ENCODE assay signal across 16 cellular contexts in the genomic region with DNA sequence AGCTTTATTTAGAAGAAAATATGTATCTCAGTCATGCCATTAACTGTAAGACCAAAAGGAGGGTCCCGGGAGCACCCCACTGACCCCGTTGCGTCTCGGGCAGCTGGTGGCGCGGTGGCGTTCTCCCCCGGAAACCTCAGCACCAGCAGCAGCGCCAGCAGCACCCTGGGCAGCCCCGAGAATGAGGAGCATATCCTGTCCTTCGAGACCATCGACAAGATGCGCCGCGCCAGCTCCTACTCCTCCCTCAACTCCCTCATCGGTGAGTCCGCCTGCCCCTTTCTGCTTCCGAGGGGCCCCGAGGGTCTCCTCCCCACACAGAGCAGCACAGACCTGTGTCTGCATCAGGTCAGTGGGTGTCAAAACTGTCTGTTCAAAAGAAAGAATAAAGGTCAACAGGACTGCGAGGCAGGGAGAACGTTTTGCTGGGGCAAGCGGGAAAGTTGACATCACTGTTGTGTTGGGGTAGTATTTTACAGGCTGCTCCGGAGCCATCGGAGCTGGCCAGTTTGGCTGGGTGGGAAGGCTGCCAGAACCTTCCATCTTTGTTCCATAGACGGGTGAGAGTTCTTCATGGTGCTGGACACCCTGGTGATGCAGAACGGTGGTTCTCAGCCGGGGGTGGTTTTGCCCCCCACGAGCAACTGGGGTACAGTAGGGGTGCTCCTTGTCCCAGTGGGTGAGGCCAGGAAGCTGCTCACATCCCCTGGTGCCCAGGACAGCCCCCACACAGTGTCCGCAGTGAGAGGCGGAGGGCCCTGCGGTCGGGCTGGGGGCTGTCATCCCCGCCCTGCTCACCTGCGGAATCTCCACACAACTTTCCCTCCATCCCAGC.
DNase-seq lines count a peak whose midpoint lies in the region; ATAC-seq and TF ChIP-seq lines count a peak whose summit lies in the region.
"Had no signal": no experiment of that assay in that cellular context is flagged by ENCODE, and none has a peak within 500 bp of the region (broad histone marks: within the 10 kb centered on the region; RNA-seq: fewer than 3 reads in every experiment).

No MANE protein-coding gene starts in this region.

- no peak overlapping the region for H3K4me3 ChIP-seq in osteoblast (ENCODE audit: insufficient read depth, low read length)
- H3K4me3 ChIP-seq: breast epithelium, psoas muscle had no signal

- CTCF ChIA-PET in activated CD4-positive, alpha-beta T cell treated with anti-CD3 and anti-CD28 coated beads for 36 hours (lab: Charles Lee), result interaction anchor here (0.7 to 1.5 kb wide), 2 partner anchors 119 to 285 kb away, joined by 3 to 4 read pairs; no protein-coding TSS in a partner anchor

- peak overlapping the region; percentile 72 for H3K4me3 Mint-ChIP-seq in activated CD4-positive, alpha-beta T cell treated with anti-CD3 and anti-CD28 coated beads for 36 hours
- no peak overlapping the region for H3K4me3 Mint-ChIP-seq in HFFc6
- peak overlapping the region; percentile 78 for H3K4me3 Mint-ChIP-seq in activated naive CD8-positive, alpha-beta T cell treated with anti-CD3 and anti-CD28 coated beads, Interleukin-2, amount 50 U/mL, for 24 hours
- H3K4me3 Mint-ChIP-seq: WTC11 had no signal

- no peaks in the 10 kb centered on the region for H4K20me1 ChIP-seq in osteoblast (ENCODE audit: insufficient read depth, low read length)

- H3K27ac ChIP-seq in osteoblast (ENCODE audit: low read depth, low read length), result peak overlapping the region; percentile 100
- H3K27ac ChIP-seq: breast epithelium, psoas muscle had no signal

- no peaks in the 10 kb centered on the region for H3K9me3 Mint-ChIP-seq in activated CD4-positive, alpha-beta T cell treated with anti-CD3 and anti-CD28 coated beads for 36 hours (ENCODE audit: low read depth)
- no peaks in the 10 kb centered on the region for H3K9me3 Mint-ChIP-seq in HFFc6
- H3K9me3 Mint-ChIP-seq in activated naive CD8-positive, alpha-beta T cell treated with anti-CD3 and anti-CD28 coated beads, Interleukin-2, amount 50 U/mL, for 24 hours, result no peaks in the 10 kb centered on the region
- H3K9me3 Mint-ChIP-seq: WTC11 had no signal

- peaks cover 91% of the 10 kb centered on the region for H3K36me3 Mint-ChIP-seq in activated CD4-positive, alpha-beta T cell treated with anti-CD3 and anti-CD28 coated beads for 36 hours (ENCODE audit: low read depth)
- peaks cover 46% of the 10 kb centered on the region for H3K36me3 Mint-ChIP-seq in HFFc6 (ENCODE audit: low read depth)
- peaks cover 63% of the 10 kb centered on the region for H3K36me3 Mint-ChIP-seq in activated naive CD8-positive, alpha-beta T cell treated with anti-CD3 and anti-CD28 coated beads, Interleukin-2, amount 50 U/mL, for 24 hours (ENCODE audit: low read depth)
- H3K36me3 Mint-ChIP-seq: WTC11 had no signal

- H3K79me2 ChIP-seq in osteoblast (ENCODE audit: insufficient read depth, low read length), result no peaks in the 10 kb centered on the region

- ATAC-seq in activated CD4-positive, alpha-beta T cell treated with anti-CD3 and anti-CD28 coated beads for 36 hours, result no peak
- ATAC-seq in activated naive CD8-positive, alpha-beta T cell treated with anti-CD3 and anti-CD28 coated beads, Interleukin-2, amount 50 U/mL, for 24 hours, result no peak
- ATAC-seq in GM19452 (IDR thresholded peaks at IDR 0.05; ENCODE audit: unreplicated experiment) (no peak), HG02571 (IDR thresholded peaks at IDR 0.05; ENCODE audit: unreplicated experiment) (no peak)
- ATAC-seq: WTC11 had no signal

- peaks cover 29% of the 10 kb centered on the region for H3K4me1 ChIP-seq in osteoblast (ENCODE audit: insufficient read depth, low read length)
- H3K4me1 ChIP-seq: breast epithelium, psoas muscle had no signal

- H2AFZ ChIP-seq in osteoblast (ENCODE audit: low read length), result no peak overlapping the region

- intact Hi-C loops in activated CD4-positive, alpha-beta T cell treated with anti-CD3 and anti-CD28 coated beads for 36 hours (cut with DNase I, micrococcal nuclease), result loop anchor here (2.0 to 10.0 kb wide), 5 partner anchors 102 to 637 kb away; no protein-coding TSS in a partner anchor

- peaks cover 81% of the 10 kb centered on the region for H3K4me1 Mint-ChIP-seq in activated CD4-positive, alpha-beta T cell treated with anti-CD3 and anti-CD28 coated beads for 36 hours
- peaks cover 31% of the 10 kb centered on the region for H3K4me1 Mint-ChIP-seq in HFFc6 (ENCODE audit: low read depth)
- peaks cover 88% of the 10 kb centered on the region for H3K4me1 Mint-ChIP-seq in activated naive CD8-positive, alpha-beta T cell treated with anti-CD3 and anti-CD28 coated beads, Interleukin-2, amount 50 U/mL, for 24 hours
- H3K4me1 Mint-ChIP-seq: WTC11 had no signal

- no peak for TF ChIP-seq CTCF in HFFc6 (IDR thresholded peaks at IDR 0.05)
- TF ChIP-seq CTCF in osteoblast (IDR thresholded peaks at IDR 0.05; ENCODE audit: extremely low read depth, low read depth, low read length), result no peak

- H3K4me2 ChIP-seq in osteoblast (ENCODE audit: insufficient read depth, low read length), result no peak overlapping the region

- no peaks in the 10 kb centered on the region for H3K27me3 Mint-ChIP-seq in activated CD4-positive, alpha-beta T cell treated with anti-CD3 and anti-CD28 coated beads for 36 hours
- H3K27me3 Mint-ChIP-seq in HFFc6 (ENCODE audit: insufficient read depth), result peaks cover 4% of the 10 kb centered on the region
- H3K27me3 Mint-ChIP-seq in activated naive CD8-positive, alpha-beta T cell treated with anti-CD3 and anti-CD28 coated beads, Interleukin-2, amount 50 U/mL, for 24 hours, result no peaks in the 10 kb centered on the region

- H3K9me3 ChIP-seq in osteoblast (ENCODE audit: low read depth, low read length), result no peaks in the 10 kb centered on the region
- H3K9me3 ChIP-seq: breast epithelium, MG63, psoas muscle had no signal

- peak overlapping the region; percentile 97 for H3K27ac Mint-ChIP-seq in activated CD4-positive, alpha-beta T cell treated with anti-CD3 and anti-CD28 coated beads for 36 hours
- H3K27ac Mint-ChIP-seq in HFFc6, result peak overlapping the region; percentile 96; the same call in 1 of the 2 replicates
- peak overlapping the region; percentile 99 for H3K27ac Mint-ChIP-seq in activated naive CD8-positive, alpha-beta T cell treated with anti-CD3 and anti-CD28 coated beads, Interleukin-2, amount 50 U/mL, for 24 hours

- H3K36me3 ChIP-seq in osteoblast (ENCODE audit: insufficient read depth, low read length), result peaks cover 17% of the 10 kb centered on the region
- H3K36me3 ChIP-seq: breast epithelium had no signal

- no peaks in the 10 kb centered on the region for H3K27me3 ChIP-seq in osteoblast (ENCODE audit: insufficient read depth, low read length)
- H3K27me3 ChIP-seq: breast epithelium, MG63 had no signal

- POLR2A ChIA-PET in activated CD4-positive, alpha-beta T cell treated with anti-CD3 and anti-CD28 coated beads for 36 hours (lab: Charles Lee), result interaction anchor here (0.9 kb wide), 1 partner anchor 17 kb away, joined by 4 read pairs; no protein-coding TSS in a partner anchor

- no peak for DNase-seq in activated CD4-positive, alpha-beta T cell treated with anti-CD3 and anti-CD28 coated beads for 36 hours
- DNase-seq in activated CD4-positive, alpha-beta T cell treated with anti-CD3 and anti-CD28 coated beads, Interleukin-2, amount 50 U/mL, for 48 hours, result no peak
- DNase-seq in HFFc6, result no peak
- no peak for DNase-seq in activated naive CD8-positive, alpha-beta T cell treated with anti-CD3 and anti-CD28 coated beads, Interleukin-2, amount 50 U/mL, for 24 hours
- DNase-seq in osteoblast (ENCODE audit: insufficient read length, low spot score, missing footprints), result peak; percentile 60
- DNase-seq in NCI-H748 treated with DMSO at 0.1 percent for 48 hours (lab: John Stamatoyannopoulos, UW), result no peak
- DNase-seq: GF-D8, hippocampal formation, left cardiac atrium, NCI-H187 treated with DMSO at 0.1 percent for 48 hours had no signal
